ENCODE assay signal across 8 cellular contexts in the genomic region with DNA sequence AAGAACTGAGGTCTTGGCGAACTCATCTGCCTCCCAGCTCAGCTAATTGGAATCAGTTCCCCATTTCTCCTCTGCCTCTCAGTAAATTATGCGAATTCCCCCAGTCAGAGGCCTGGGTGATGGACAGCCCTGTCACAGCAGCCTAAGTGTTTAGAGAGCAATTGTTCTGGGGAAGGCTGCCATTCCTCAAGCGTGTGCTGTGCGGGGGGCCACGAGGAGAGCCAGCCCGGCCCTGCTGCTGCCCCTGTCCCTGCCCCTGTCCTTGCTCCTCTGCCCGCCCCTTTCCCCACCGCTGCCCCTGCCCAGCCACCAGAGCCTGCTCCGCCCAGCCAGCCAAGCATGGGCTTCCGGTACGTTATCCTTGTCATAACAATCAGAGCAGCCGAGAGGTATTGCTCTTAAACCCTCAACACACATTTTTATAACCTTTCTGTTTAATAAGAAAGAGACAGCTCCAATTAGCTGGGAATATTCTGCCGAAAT. TPM values are rescaled to one million over a fixed set of nuclear protein-coding genes. Genes with fewer than 3 reads are reported as not detected.
A peak's percentile ranks its signal among the peaks of the same experiment; 100 is the strongest.
DNase-seq lines count a peak whose midpoint lies in the region; ATAC-seq and TF ChIP-seq lines count a peak whose summit lies in the region.
"Had no signal": no experiment of that assay in that cellular context is flagged by ENCODE, and none has a peak within 500 bp of the region (broad histone marks: within the 10 kb centered on the region; RNA-seq: fewer than 3 reads in every experiment).

No MANE protein-coding gene starts in this region.

- CTCF ChIA-PET in activated CD8-positive, alpha-beta T cell treated with anti-CD3 and anti-CD28 coated beads, Interleukin-2, amount 10 ng/mL, durations not matched to agents 7 days and 5 days (lab: Charles Lee): no interaction called here

- no peak overlapping the region for H3K4me3 Mint-ChIP-seq in activated CD8-positive, alpha-beta T cell treated with anti-CD3 and anti-CD28 coated beads, Interleukin-2, amount 10 ng/mL, durations not matched to agents 7 days and 5 days

- peak; percentile 52 for ATAC-seq in activated CD8-positive, alpha-beta T cell treated with anti-CD3 and anti-CD28 coated beads, Interleukin-2, amount 10 ng/mL, durations not matched to agents 7 days and 5 days

- no peak for TF ChIP-seq POLR2A in NB4 (IDR thresholded peaks at IDR 0.05; ENCODE audit: extremely low read depth, insufficient read length)

- H3K9ac ChIP-seq in stomach smooth muscle (ENCODE audit: low read length in 2 of 2): peak overlapping the region in 1 of 2 donors; percentile 18

- peaks cover 14% of the 10 kb centered on the region for H3K4me1 ChIP-seq in stomach smooth muscle (ENCODE audit: control insufficient read depth, insufficient read depth, low read length)

- H3K36me3 ChIP-seq in stomach smooth muscle (ENCODE audit: control insufficient read depth in 2 of 2, insufficient read depth in 2 of 2, low read length in 2 of 2): no peaks in the 10 kb centered on the region

- peaks cover 24% of the 10 kb centered on the region for H3K27me3 Mint-ChIP-seq in activated CD8-positive, alpha-beta T cell treated with anti-CD3 and anti-CD28 coated beads, Interleukin-2, amount 10 ng/mL, durations not matched to agents 7 days and 5 days (ENCODE audit: low read depth)

- H3K4me3 ChIP-seq in NB4 (ENCODE audit: low read depth, low read length) (no peak overlapping the region), stomach smooth muscle (ENCODE audit: low read length in 2 of 2) (peak overlapping the region in 1 of 2 donors; percentile 22)

- peaks cover 0 to 6% of the 10 kb centered on the region in 2 donors for H3K27me3 ChIP-seq in stomach smooth muscle (ENCODE audit: control insufficient read depth in 1 of 2, insufficient read depth in 2 of 2, low read length in 2 of 2)

- DNase-seq in NB4 (ENCODE audit: low read depth): peak; percentile 28
- DNase-seq in activated CD8-positive, alpha-beta T cell treated with anti-CD3 and anti-CD28 coated beads, Interleukin-2, amount 10 ng/mL, durations not matched to agents 7 days and 5 days: peak; percentile 28
- DNase-seq in islet precursor cell: peak; percentile 81
- DNase-seq in NCI-H524 treated with DMSO at 0.1 percent for 48 hours (lab: John Stamatoyannopoulos, UW): no peak
- DNase-seq in glomerular visceral epithelial cell (ENCODE audit: extremely low spot score): no peak
- DNase-seq in NCI-H446 (lab: John Stamatoyannopoulos, UW): no peak
- DNase-seq: Kasumi-1 had no signal

- H3K9me3 ChIP-seq in stomach smooth muscle (ENCODE audit: control insufficient read depth in 2 of 2, low read length in 2 of 2): no peaks in the 10 kb centered on the region

- TF ChIP-seq CTCF in NB4 (IDR thresholded peaks at IDR 0.05; ENCODE audit: low read depth, low read length): no peak

- no peaks in the 10 kb centered on the region for H3K9me3 Mint-ChIP-seq in activated CD8-positive, alpha-beta T cell treated with anti-CD3 and anti-CD28 coated beads, Interleukin-2, amount 10 ng/mL, durations not matched to agents 7 days and 5 days (ENCODE audit: insufficient read depth)

- H3K27ac ChIP-seq in stomach smooth muscle (ENCODE audit: low read length): peak overlapping the region; percentile 31

- no peaks in the 10 kb centered on the region for H3K36me3 Mint-ChIP-seq in activated CD8-positive, alpha-beta T cell treated with anti-CD3 and anti-CD28 coated beads, Interleukin-2, amount 10 ng/mL, durations not matched to agents 7 days and 5 days (ENCODE audit: low read depth)

- H3K4me1 Mint-ChIP-seq in activated CD8-positive, alpha-beta T cell treated with anti-CD3 and anti-CD28 coated beads, Interleukin-2, amount 10 ng/mL, durations not matched to agents 7 days and 5 days (ENCODE audit: low read depth): peaks cover 10% of the 10 kb centered on the region

- POLR2A ChIA-PET in activated CD8-positive, alpha-beta T cell treated with anti-CD3 and anti-CD28 coated beads, Interleukin-2, amount 10 ng/mL, durations not matched to agents 7 days and 5 days (lab: Charles Lee): no interaction called here

- no peak overlapping the region for H3K27ac Mint-ChIP-seq in activated CD8-positive, alpha-beta T cell treated with anti-CD3 and anti-CD28 coated beads, Interleukin-2, amount 10 ng/mL, durations not matched to agents 7 days and 5 days

RNA-seq across cellular contexts. Expression of gene CACNA2D2, which starts 12.2 kb away (rescaled TPM):
- under 1 TPM; 0.78 to 0.95 TPM for total RNA-seq in activated CD8-positive, alpha-beta T cell treated with anti-CD3 and anti-CD28 coated beads, Interleukin-2, amount 10 ng/mL, durations not matched to agents 7 days and 5 days

RNA-seq across cellular contexts. Expression of gene C3orf18, which starts 51.9 kb away (rescaled TPM):
- 10 to 100 TPM; 58.5 to 61.6 TPM for total RNA-seq in activated CD8-positive, alpha-beta T cell treated with anti-CD3 and anti-CD28 coated beads, Interleukin-2, amount 10 ng/mL, durations not matched to agents 7 days and 5 days

RNA-seq across cellular contexts. Expression of gene HEMK1, which starts 53.7 kb away (rescaled TPM):
- 10 to 100 TPM; 83.3 to 86.0 TPM for total RNA-seq in activated CD8-positive, alpha-beta T cell treated with anti-CD3 and anti-CD28 coated beads, Interleukin-2, amount 10 ng/mL, durations not matched to agents 7 days and 5 days

Comparison
In these comparisons a context has a peak if more than half of its experiments do, and no peak if none do; other contexts are left out.
1. DNase-seq: peak in NB4 (single experiment), activated CD8-positive, alpha-beta T cell treated with anti-CD3 and anti-CD28 coated beads, Interleukin-2, amount 10 ng/mL, durations not matched to agents 7 days and 5 days (single experiment) and islet precursor cell (single experiment); none in NCI-H524 treated with DMSO at 0.1 percent for 48 hours (single experiment), glomerular visceral epithelial cell (single experiment) and NCI-H446 (0 of 2).